Comparison of ENCODE assay signal across 1 cellular context in genomic region chr19:11813801-11814706, GRCh38.
TF ChIP-seq lines count a peak whose summit lies in the region.

ZNF440 (plus strand) TSS chr19:11814273; CDS start chr19:11814448, 175 bp downstream.

TF ChIP-seq in HepG2, 621 proteins besides CTCF, POLR2A, EP300 and RAD21 (continued from another document and continues in another):
- no peak for TF ChIP-seq ZFP62 (CRISPR knock-in tag; IDR thresholded peaks at IDR 0.05)
- peak; percentile 26; the same call in 1 of the 2 replicates for TF ChIP-seq KDM5A (IDR thresholded peaks at IDR 0.05; ENCODE audit: borderline replicate concordance, low read length)
- peak; percentile 40 for TF ChIP-seq SPEN (CRISPR knock-in tag; IDR thresholded peaks at IDR 0.05; ENCODE audit: low read depth)
- no peak for TF ChIP-seq PCBP2 (optimal IDR thresholded peaks at IDR 0.05; ENCODE audit: low read depth, low read length, poor library complexity, severe bottlenecking)
- TF ChIP-seq ZSCAN25 (CRISPR knock-in tag; IDR thresholded peaks at IDR 0.05): peak; percentile 51; the same call in 1 of the 2 replicates
- TF ChIP-seq STAT6 (CRISPR knock-in tag; IDR thresholded peaks at IDR 0.05; ENCODE audit: borderline replicate concordance): no peak; the same call in 1 of the 2 replicates
- TF ChIP-seq ARID5B (CRISPR knock-in tag; IDR thresholded peaks at IDR 0.05): 0 out of 2 replicates have a peak, but pooled peaks have one; percentile 42
- no peak for TF ChIP-seq ZBTB40 (IDR thresholded peaks at IDR 0.05)
- peak; percentile 56 for TF ChIP-seq ZBTB40 (CRISPR knock-in tag; IDR thresholded peaks at IDR 0.05)
- TF ChIP-seq KMT2A (CRISPR knock-in tag; IDR thresholded peaks at IDR 0.05): peak; percentile 93
- no peak for TF ChIP-seq ADNP (CRISPR knock-in tag; IDR thresholded peaks at IDR 0.05)
- no peak for TF ChIP-seq ZNF414 (CRISPR knock-in tag; IDR thresholded peaks at IDR 0.05)
- TF ChIP-seq GATA4 (IDR thresholded peaks at IDR 0.05; ENCODE audit: borderline replicate concordance, low read depth): 0 out of 2 replicates have a peak, but pooled peaks have one; percentile 80
- no peak; the same call in 1 of the 2 replicates for TF ChIP-seq RFXAP (CRISPR knock-in tag; IDR thresholded peaks at IDR 0.05; ENCODE audit: borderline replicate concordance)
- peak; percentile 82 for TF ChIP-seq ZNF296 (CRISPR knock-in tag; conservative IDR thresholded peaks at IDR 0.05)
- TF ChIP-seq ZBED4 (CRISPR knock-in tag; IDR thresholded peaks at IDR 0.05; ENCODE audit: borderline replicate concordance): 0 out of 2 replicates have a peak, but pooled peaks have one; percentile 40
- TF ChIP-seq HOXA3 (CRISPR knock-in tag; IDR thresholded peaks at IDR 0.05): peak; percentile 32; the same call in 1 of the 2 replicates
- TF ChIP-seq ZHX2 (IDR thresholded peaks at IDR 0.05; ENCODE audit: low read depth): no peak
- no peak for TF ChIP-seq ZHX2 (CRISPR knock-in tag; IDR thresholded peaks at IDR 0.05; ENCODE audit: borderline replicate concordance)
- no peak; the same call in 1 of the 2 replicates for TF ChIP-seq CEBPG (CRISPR knock-in tag; IDR thresholded peaks at IDR 0.05)
- TF ChIP-seq ELF1 (CRISPR knock-in tag; IDR thresholded peaks at IDR 0.05): peak; percentile 31; the same call in 1 of the 2 replicates
- 0 out of 2 replicates have a peak, but pooled peaks have one; percentile 21 for TF ChIP-seq SNAPC2 (CRISPR knock-in tag; IDR thresholded peaks at IDR 0.05)
